8 cellular contexts compared by ENCODE assay signal in genomic region chr18:45268583-45268982, GRCh38.
"Had no signal": no experiment of that assay in that cellular context is flagged by ENCODE, and none has a peak within 500 bp of the region (broad histone marks: within the 10 kb centered on the region; RNA-seq: fewer than 3 reads in every experiment).

No MANE protein-coding gene starts in this region.

- H3K36me3 ChIP-seq: HAP-1 had no signal

- DNase-seq: GM23248, GOT3, H7, HFFc6, IMR-90 had no signal

- H3K27ac Mint-ChIP-seq: HFFc6 had no signal

- H2AFZ ChIP-seq: GM23248 had no signal

- H3K4me3 Mint-ChIP-seq: HFFc6 had no signal

- H3K27ac ChIP-seq: GM23248 had no signal

- H3K9me3 Mint-ChIP-seq: HFFc6 had no signal

- H3K4me3 ChIP-seq: GM23248, HAP-1 had no signal

- ATAC-seq: HCT116 had no signal

- H3K9me3 ChIP-seq: HAP-1 had no signal

- H3K9ac ChIP-seq: GM23248 had no signal

- H3K4me1 ChIP-seq: HAP-1 had no signal

- FAIRE-seq: HTR-8/SVneo had no signal
